24 cellular contexts compared by ENCODE assay signal in the genomic region with DNA sequence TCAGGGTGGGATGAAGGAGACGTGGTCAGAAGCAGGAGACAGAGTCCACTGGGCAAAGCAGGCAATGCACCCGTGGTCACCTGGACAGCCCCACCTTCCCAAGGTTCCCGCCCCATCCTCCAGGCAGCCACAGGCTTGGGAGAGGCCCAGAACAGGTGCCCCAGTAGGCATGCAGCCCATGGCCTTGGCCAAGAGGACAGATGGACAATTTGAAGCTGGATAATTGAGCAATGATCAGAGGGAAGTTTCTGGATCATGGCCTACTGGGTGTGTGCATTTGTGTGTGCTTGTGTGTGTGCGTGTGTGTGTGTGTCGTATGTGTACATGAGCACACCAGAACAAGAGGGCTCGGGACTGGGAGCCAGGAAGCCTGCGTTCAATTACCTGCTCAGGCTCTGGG. TPM values are rescaled to one million over a fixed set of nuclear protein-coding genes. Genes with fewer than 3 reads are reported as not detected.
"Had no signal": no experiment of that assay in that cellular context is flagged by ENCODE, and none has a peak within 500 bp of the region (broad histone marks: within the 10 kb centered on the region; RNA-seq: fewer than 3 reads in every experiment).

No MANE protein-coding gene starts in this region.

- ATAC-seq: activated CD8-positive, alpha-beta T cell treated with anti-CD3 and anti-CD28 coated beads, Interleukin-2, amount 10 ng/mL, durations not matched to agents 7 days and 5 days; activated naive CD8-positive, alpha-beta T cell treated with anti-CD3 and anti-CD28 coated beads, Interleukin-2, amount 50 U/mL, for 24 hours; body of pancreas; left ventricle myocardium superior; psoas muscle; stimulated activated naive CD8-positive, alpha-beta T cell treated with anti-CD3 and anti-CD28 coated beads, Interleukin-15, Interleukin-2, amounts not matched to agents 100 U/mL and 50 U/mL, for 24 hours had no signal

- DNase-seq: activated CD4-positive, alpha-beta T cell treated with anti-CD3 and anti-CD28 coated beads for 1 hour; activated CD4-positive, alpha-beta T cell treated with anti-CD3 and anti-CD28 coated beads, Interleukin-2, amount 50 U/mL, for 1 hour; activated CD8-positive, alpha-beta T cell treated with anti-CD3 and anti-CD28 coated beads, Interleukin-2, amount 10 ng/mL, durations not matched to agents 7 days and 5 days; activated gamma-delta T cell; activated naive CD4-positive, alpha-beta T cell treated with anti-CD3 and anti-CD28 coated beads, Interleukin-2, amount 50 U/mL, for 16 hours; activated naive CD8-positive, alpha-beta T cell treated with anti-CD3 and anti-CD28 coated beads, Interleukin-2, amount 50 U/mL, for 24 hours; anterior cingulate cortex; colonic mucosa; immature natural killer cell; left ventricle myocardium superior; naive B cell; ovary; psoas muscle; stimulated activated CD4-positive, alpha-beta T cell treated with anti-CD3 and anti-CD28 coated beads, Interleukin-12 subunit alpha, Interleukin-12 subunit beta, amount 100 ng/mL, for 4 hours; stimulated activated CD4-positive, alpha-beta T cell treated with anti-CD3 and anti-CD28 coated beads, Interleukin-4, amount 100 ng/mL, for 4 hours; stimulated activated naive CD8-positive, alpha-beta T cell treated with anti-CD3 and anti-CD28 coated beads, Interleukin-15, Interleukin-2, amounts not matched to agents 100 U/mL and 50 U/mL, for 24 hours; T-helper 9 cell; thyroid gland had no signal

- H3K36me3 ChIP-seq: colonic mucosa, esophagus muscularis mucosa, ovary, right atrium auricular region, thyroid gland had no signal

- H3K27ac Mint-ChIP-seq: activated CD8-positive, alpha-beta T cell treated with anti-CD3 and anti-CD28 coated beads, Interleukin-2, amount 10 ng/mL, durations not matched to agents 7 days and 5 days; activated naive CD8-positive, alpha-beta T cell treated with anti-CD3 and anti-CD28 coated beads, Interleukin-2, amount 50 U/mL, for 24 hours; activated T-helper 1 cell treated with anti-CD3 and anti-CD28 coated beads, Interleukin-12 subunit alpha, Interleukin-12 subunit beta, Interleukin-2, Interleukin-4 antibody, amounts not matched to agents 30 ng/mL and 10 ng/mL and 1 ng/mL, durations not matched to agents 14 hours and 24 hours and 36 hours; immature natural killer cell; memory B cell had no signal

- H3K4me3 ChIP-seq: body of pancreas, colonic mucosa, dorsolateral prefrontal cortex, esophagus muscularis mucosa, ovary, psoas muscle, right atrium auricular region, thyroid gland had no signal

- H3K4me1 ChIP-seq: body of pancreas, colonic mucosa, psoas muscle, right atrium auricular region had no signal

- H3K27ac ChIP-seq: body of pancreas, colonic mucosa, esophagus muscularis mucosa, ovary, psoas muscle, right atrium auricular region, thyroid gland had no signal

- H3K4me1 Mint-ChIP-seq: activated naive CD8-positive, alpha-beta T cell treated with anti-CD3 and anti-CD28 coated beads, Interleukin-2, amount 50 U/mL, for 24 hours; immature natural killer cell had no signal

- H3K9me3 ChIP-seq: body of pancreas, colonic mucosa, esophagus muscularis mucosa, ovary, psoas muscle, right atrium auricular region, thyroid gland had no signal

- H3K36me3 Mint-ChIP-seq: immature natural killer cell, memory B cell, naive B cell had no signal

- H3K9me3 Mint-ChIP-seq: activated naive CD8-positive, alpha-beta T cell treated with anti-CD3 and anti-CD28 coated beads, Interleukin-2, amount 50 U/mL, for 24 hours; activated T-helper 1 cell treated with anti-CD3 and anti-CD28 coated beads, Interleukin-12 subunit alpha, Interleukin-12 subunit beta, Interleukin-2, Interleukin-4 antibody, amounts not matched to agents 30 ng/mL and 10 ng/mL and 1 ng/mL, durations not matched to agents 14 hours and 24 hours and 36 hours; memory B cell; naive B cell had no signal

- H3K4me3 Mint-ChIP-seq: activated CD8-positive, alpha-beta T cell treated with anti-CD3 and anti-CD28 coated beads, Interleukin-2, amount 10 ng/mL, durations not matched to agents 7 days and 5 days; activated naive CD8-positive, alpha-beta T cell treated with anti-CD3 and anti-CD28 coated beads, Interleukin-2, amount 50 U/mL, for 24 hours; activated T-helper 1 cell treated with anti-CD3 and anti-CD28 coated beads, Interleukin-12 subunit alpha, Interleukin-12 subunit beta, Interleukin-2, Interleukin-4 antibody, amounts not matched to agents 30 ng/mL and 10 ng/mL and 1 ng/mL, durations not matched to agents 14 hours and 24 hours and 36 hours; immature natural killer cell; memory B cell; naive B cell had no signal

- H3K27me3 ChIP-seq: body of pancreas, colonic mucosa, ovary, right atrium auricular region, thyroid gland had no signal

RNA-seq across cellular contexts. Expression of gene ELFN2, which starts 20.4 kb away (rescaled TPM):
- total RNA-seq: psoas muscle, right atrium auricular region had no signal
